13 cellular contexts compared by ENCODE assay signal in the genomic region with DNA sequence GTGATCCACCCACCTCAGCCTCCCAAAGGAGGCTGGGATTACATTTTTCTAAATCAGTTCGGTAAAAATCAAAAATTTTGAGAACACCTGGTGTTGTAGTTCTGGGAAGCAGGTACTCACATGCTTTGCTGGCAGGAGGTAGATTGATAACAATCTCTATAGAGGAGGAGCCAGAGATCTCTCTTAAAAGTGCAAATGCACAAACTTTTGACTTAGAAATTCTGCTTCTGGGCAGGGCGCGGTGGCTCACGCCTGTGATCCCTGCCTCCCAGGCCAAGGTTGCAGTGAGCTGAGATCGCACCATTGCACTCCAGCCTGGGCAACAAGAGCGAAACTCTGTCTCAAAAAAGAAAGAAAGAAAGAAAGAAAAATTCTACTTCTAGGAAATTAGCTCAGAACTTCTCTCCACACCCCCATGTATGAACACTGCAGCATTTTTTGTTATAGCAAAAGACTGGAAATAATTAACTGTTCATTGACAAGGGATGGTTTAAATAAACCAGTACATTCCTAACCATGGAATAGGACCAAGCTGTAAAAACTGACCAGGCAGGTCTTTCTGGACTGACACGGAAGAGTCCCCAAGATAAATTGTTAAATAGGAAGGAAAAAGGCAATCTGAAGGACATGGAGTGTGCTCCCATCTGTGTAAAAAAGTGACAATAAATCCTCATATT. TPM values are rescaled to one million over a fixed set of nuclear protein-coding genes. Genes with fewer than 3 reads are reported as not detected.
A peak's percentile ranks its signal among the peaks of the same experiment; 100 is the strongest.
DNase-seq lines count a peak whose midpoint lies in the region; ATAC-seq and TF ChIP-seq lines count a peak whose summit lies in the region.
"Had no signal": no experiment of that assay in that cellular context is flagged by ENCODE, and none has a peak within 500 bp of the region (broad histone marks: within the 10 kb centered on the region; RNA-seq: fewer than 3 reads in every experiment).

No MANE protein-coding gene starts in this region.

- no peak overlapping the region for H3K56ac ChIP-seq in IMR-90 (ENCODE audit: extremely low read depth, insufficient read depth, low read length)

- no peak overlapping the region; the same call in 1 of the 2 replicates for H2BK20ac ChIP-seq in IMR-90 (ENCODE audit: low read depth, low read length)

- H3K9me3 Mint-ChIP-seq in activated T-helper 17 cell treated with anti-CD3 and anti-CD28 coated beads, Interleukin-2, amount 50 U/mL, for 72 hours = no peaks in the 10 kb centered on the region
- no peaks in the 10 kb centered on the region for H3K9me3 Mint-ChIP-seq in immature natural killer cell

- WGBS in IMR-90 (ENCODE audit: extremely low coverage in 2 of 2, insufficient read length in 1 of 2), 2 experiments = 17% methylated on average over 1 of the region's 7 CpGs; no CpG with 5 or more reads in 1 of the 2 experiments
- 56% methylated on average over 7 of the region's 7 CpGs for WGBS in liver

- H3K23ac ChIP-seq in IMR-90 (ENCODE audit: low read depth, low read length) = no peak overlapping the region

- H3K4me1 Mint-ChIP-seq in activated T-helper 17 cell treated with anti-CD3 and anti-CD28 coated beads, Interleukin-2, amount 50 U/mL, for 72 hours = peaks cover 37% of the 10 kb centered on the region
- no peaks in the 10 kb centered on the region for H3K4me1 Mint-ChIP-seq in immature natural killer cell

- peak overlapping the region; percentile 61 for H3K4me3 Mint-ChIP-seq in activated T-helper 17 cell treated with anti-CD3 and anti-CD28 coated beads, Interleukin-2, amount 50 U/mL, for 72 hours
- H3K4me3 Mint-ChIP-seq in immature natural killer cell = no peak overlapping the region

- H3K4me1 ChIP-seq in IMR-90 (ENCODE audit: control insufficient read depth, insufficient read depth, low read length) (peaks cover 14% of the 10 kb centered on the region), liver (ENCODE audit: control insufficient read depth in 4 of 4, insufficient read depth in 4 of 4, low read length in 3 of 4) (peaks cover 6 to 26% (median 20%) of the 10 kb centered on the region in 4 donors)

- BruUV-seq in IMR-90 (replicated peaks; lab: Mats Ljungman, UMichigan) = no TSS peak

- H4K20me1 ChIP-seq in IMR-90 (ENCODE audit: insufficient read depth, low read length) = no peaks in the 10 kb centered on the region

- intact Hi-C loops in IMR-90 (cut with micrococcal nuclease) = no loop called here

- POLR2A ChIA-PET in IMR-90 (lab: Charles Lee; ENCODE audit: unreplicated experiment) = no interaction called here

- no peak overlapping the region for H3K18ac ChIP-seq in IMR-90 (ENCODE audit: low read depth, low read length)

- TF ChIP-seq CTCF in C4-2B (conservative IDR thresholded peaks at IDR 0.05) (no peak), IMR-90 (conservative IDR thresholded peaks at IDR 0.05; ENCODE audit: low read depth, low read length) (no peak), liver (IDR thresholded peaks at IDR 0.05; ENCODE audit: low read depth, low read length, missing input control) (no peak)

- peak overlapping the region; percentile 91 for H3K27ac ChIP-seq in C4-2B
- H3K27ac ChIP-seq in IMR-90 (ENCODE audit: insufficient read depth, low read length) = no peak overlapping the region
- no peak overlapping the region for H3K27ac ChIP-seq in liver (ENCODE audit: low read depth in 1 of 2, low read length in 2 of 2)

- H4K91ac ChIP-seq in IMR-90 (ENCODE audit: insufficient read depth, low read depth, low read length) = no peak overlapping the region

- no peaks in the 10 kb centered on the region for H3K36me3 Mint-ChIP-seq in activated T-helper 17 cell treated with anti-CD3 and anti-CD28 coated beads, Interleukin-2, amount 50 U/mL, for 72 hours (ENCODE audit: low read depth)
- peaks cover 0 to 3% (median 0%) of the 10 kb centered on the region in 3 donors for H3K36me3 Mint-ChIP-seq in immature natural killer cell

- no peak overlapping the region for H3K4me3 ChIP-seq in IMR-90 (ENCODE audit: insufficient read depth, low read depth, low read length)
- H3K4me3 ChIP-seq in liver (ENCODE audit: low read depth in 1 of 3, low read length in 3 of 3) = no peak overlapping the region
- H3K4me3 ChIP-seq: HAP-1 had no signal

- 0 out of 2 replicates have a peak overlapping the region, but pooled peaks have one; percentile 11 for H2BK120ac ChIP-seq in IMR-90 (ENCODE audit: low read depth, low read length)

- H3K27ac Mint-ChIP-seq in activated T-helper 17 cell treated with anti-CD3 and anti-CD28 coated beads, Interleukin-2, amount 50 U/mL, for 72 hours = peak overlapping the region; percentile 76
- H3K27ac Mint-ChIP-seq in immature natural killer cell = no peak overlapping the region

- no peak overlapping the region for H2BK15ac ChIP-seq in IMR-90 (ENCODE audit: low read depth, low read length)

- no peak overlapping the region for H2BK5ac ChIP-seq in IMR-90 (ENCODE audit: low read depth, low read length, poor library complexity, severe bottlenecking)

- no peak overlapping the region for H3K4ac ChIP-seq in IMR-90 (ENCODE audit: low read depth, low read length)

- H3K27me3 ChIP-seq in IMR-90 (ENCODE audit: control insufficient read depth, insufficient read depth, low read length) = no peaks in the 10 kb centered on the region
- no peaks in the 10 kb centered on the region for H3K27me3 ChIP-seq in liver (ENCODE audit: control insufficient read depth in 4 of 4, insufficient read depth in 4 of 4, low read length in 3 of 4)

- H3K27me3 Mint-ChIP-seq in activated T-helper 17 cell treated with anti-CD3 and anti-CD28 coated beads, Interleukin-2, amount 50 U/mL, for 72 hours = no peaks in the 10 kb centered on the region
- peaks cover 0 to 4% (median 2%) of the 10 kb centered on the region in 3 donors for H3K27me3 Mint-ChIP-seq in immature natural killer cell (ENCODE audit: low read depth in 3 of 3)

- CTCF ChIA-PET in IMR-90 (lab: Yijun Ruan, JAX) = interaction anchor here (0.8 kb wide), 1 partner anchor 12 kb away, joined by 3 read pairs; no protein-coding TSS in a partner anchor

- no peak overlapping the region for H2AK5ac ChIP-seq in IMR-90 (ENCODE audit: low read depth, low read length)

- H3K36me3 ChIP-seq in IMR-90 (ENCODE audit: control insufficient read depth, insufficient read depth, low read length) = no peaks in the 10 kb centered on the region
- H3K36me3 ChIP-seq in liver (ENCODE audit: control insufficient read depth in 4 of 4, insufficient read depth in 3 of 4, low read depth in 1 of 4, low read length in 3 of 4) = no peaks in the 10 kb centered on the region
- H3K36me3 ChIP-seq: HAP-1 had no signal

- H3K9ac ChIP-seq in IMR-90 (ENCODE audit: low read depth, low read length) (no peak overlapping the region), liver (ENCODE audit: low read depth in 1 of 2, low read length in 2 of 2) (no peak overlapping the region)

- H3K9me1 ChIP-seq in IMR-90 (ENCODE audit: insufficient read depth, low read length) = peaks cover 18% of the 10 kb centered on the region

- no peak overlapping the region for H4K5ac ChIP-seq in IMR-90 (ENCODE audit: low read depth, low read length)

- no peak overlapping the region for H4K8ac ChIP-seq in IMR-90 (ENCODE audit: low read depth in 2 of 2, low read length in 2 of 2)

- ATAC-seq in IMR-90 (ENCODE audit: low read depth) = no peak
- peak; percentile 31 for ATAC-seq in activated T-helper 17 cell treated with anti-CD3 and anti-CD28 coated beads, Interleukin-2, amount 50 U/mL, for 72 hours (replicated peaks)

- no peak overlapping the region for H2AK9ac ChIP-seq in IMR-90 (replicated peaks; ENCODE audit: low read depth, low read length, poor library complexity)

- in situ Hi-C loops in IMR-90 (cut with MboI; ENCODE audit: low sequenced_read_pairs) = no loop called here

- dilution Hi-C loops in IMR-90 (cut with HindIII; ENCODE audit: low sequenced_read_pairs, unreplicated experiment) = no loop called here

- no peaks in the 10 kb centered on the region for H3K9me3 ChIP-seq in IMR-90 (ENCODE audit: control insufficient read depth, insufficient read depth, low read length)
- H3K9me3 ChIP-seq in liver (ENCODE audit: control insufficient read depth in 4 of 4, low read length in 3 of 4) = no peaks in the 10 kb centered on the region
- H3K9me3 ChIP-seq: HAP-1 had no signal

- no peak overlapping the region for H3K14ac ChIP-seq in IMR-90 (replicated peaks; ENCODE audit: low read depth, low read length)

- TF ChIP-seq POLR2A in IMR-90 (IDR thresholded peaks at IDR 0.05; ENCODE audit: low read depth, low read length) = no peak

- no peak for TF ChIP-seq RAD21 in IMR-90 (IDR thresholded peaks at IDR 0.05; ENCODE audit: low read length)
- peak in 1 of 2 donors; percentile 21 for TF ChIP-seq RAD21 in liver (IDR thresholded peaks at IDR 0.05)

- no peak for DNase-seq in IMR-90
- no peak for DNase-seq in amygdala (lab: John Stamatoyannopoulos, UW)
- no peak for DNase-seq in HPDE6-E6E7 (ENCODE audit: extremely low spot score)
- DNase-seq in medulla oblongata (ENCODE audit: extremely low spot score) = no peak
- DNase-seq in immature natural killer cell = no peak
- DNase-seq: activated effector memory CD4-positive, alpha-beta T cell treated with Interleukin-2 at 50 U/mL for 16 hours; DMS79 treated with DMSO at 0.1 percent for 48 hours; NCI-H187; NCI-H69 had no signal

- H3K79me1 ChIP-seq in IMR-90 (ENCODE audit: low read depth in 1 of 2, low read length in 2 of 2) = no peaks in the 10 kb centered on the region; a peak in 1 of 4 replicates

- H2AFZ ChIP-seq in IMR-90 (replicated peaks; ENCODE audit: low read length, poor library complexity) = no peak overlapping the region

- no peak overlapping the region for H3K4me2 ChIP-seq in IMR-90 (ENCODE audit: low read depth, low read length)

RNA-seq across cellular contexts. Expression of a gene that starts 14.4 kb away (rescaled TPM):
- total RNA-seq in IMR-90 (2012; rRNA removed) = 15.0 and 18.5 TPM in 2 replicates
- 23.2 and 23.4 TPM in 2 replicates for polyA plus RNA-seq in IMR-90 (2012; rRNA removed)
- polyA plus RNA-seq in IMR-90 (2012; cell fraction: cytosol; rRNA removed) = 15.9 and 35.9 TPM in 2 replicates
- polyA plus RNA-seq in IMR-90 (2012; cell fraction: nucleus; rRNA removed; ENCODE audit: low replicate concordance) = 13.3 and 22.2 TPM in 2 replicates
- total RNA-seq in activated T-helper 17 cell treated with anti-CD3 and anti-CD28 coated beads, Interleukin-2, amount 50 U/mL, for 72 hours = 10 to 100 TPM; 13.4 to 20.0 TPM
- total RNA-seq in liver = 10 to 100 TPM in 1 of 2 donors, 1 to 10 TPM in 1; 4.8 to 36.3 TPM
- polyA plus RNA-seq in liver = 10 to 100 TPM; 41.2 to 63.1 TPM
- polyA plus RNA-seq in immature natural killer cell = 10 to 100 TPM; 17.0 to 27.6 (median 25.0) TPM

RNA-seq across cellular contexts. Expression of a gene that starts 19.3 kb away (rescaled TPM):
- 9.9 and 17.5 TPM in 2 replicates for total RNA-seq in IMR-90 (2012; rRNA removed)
- 75.1 and 101 TPM in 2 replicates for polyA plus RNA-seq in IMR-90 (2012; rRNA removed)
- polyA plus RNA-seq in IMR-90 (2012; cell fraction: cytosol; rRNA removed) = 67.5 and 73.6 TPM in 2 replicates
- polyA plus RNA-seq in IMR-90 (2012; cell fraction: nucleus; rRNA removed; ENCODE audit: low replicate concordance) = 35.0 and 62.6 TPM in 2 replicates
- total RNA-seq in activated T-helper 17 cell treated with anti-CD3 and anti-CD28 coated beads, Interleukin-2, amount 50 U/mL, for 72 hours = 1 to 10 TPM; 4.3 to 5.2 TPM
- total RNA-seq in liver = 10 to 100 TPM in 1 of 2 donors, 1 to 10 TPM in 1; 1.9 to 12.0 TPM
- polyA plus RNA-seq in liver = 1 to 10 TPM; 3.5 to 6.0 TPM
- polyA plus RNA-seq in immature natural killer cell = 1 to 10 TPM; 6.7 to 8.9 (median 7.1) TPM

RNA-seq across cellular contexts. Expression of a gene that starts 40.8 kb away (rescaled TPM):
- total RNA-seq in IMR-90 (2012; rRNA removed) (1.1 TPM in 2 replicates), liver (1 to 10 TPM in 1 of 2 donors, under 1 TPM in 1; 0.67 to 4.2 TPM)
- polyA plus RNA-seq in IMR-90 (2012; rRNA removed) (6.2 and 6.4 TPM in 2 replicates), liver (1 to 10 TPM; 1.3 to 2.0 TPM), immature natural killer cell (under 1 TPM; 0.08 to 0.27 (median 0.21) TPM)
- 9.7 and 10.0 TPM in 2 replicates for polyA plus RNA-seq in IMR-90 (2012; cell fraction: cytosol; rRNA removed)
- polyA plus RNA-seq in IMR-90 (2012; cell fraction: nucleus; rRNA removed; ENCODE audit: low replicate concordance) = 15.8 and 22.6 TPM in 2 replicates
- 1 to 10 TPM; 4.0 to 6.5 TPM for total RNA-seq in activated T-helper 17 cell treated with anti-CD3 and anti-CD28 coated beads, Interleukin-2, amount 50 U/mL, for 72 hours

RNA-seq across cellular contexts. Expression of a gene that starts 41.9 kb away (rescaled TPM):
- 29.2 and 29.9 TPM in 2 replicates for total RNA-seq in IMR-90 (2012; rRNA removed)
- 84.2 and 89.4 TPM in 2 replicates for polyA plus RNA-seq in IMR-90 (2012; rRNA removed)
- polyA plus RNA-seq in IMR-90 (2012; cell fraction: cytosol; rRNA removed) = 51.3 and 95.8 TPM in 2 replicates
- 154 and 323 TPM in 2 replicates for polyA plus RNA-seq in IMR-90 (2012; cell fraction: nucleus; rRNA removed; ENCODE audit: low replicate concordance)
- 10 to 100 TPM; 81.9 to 84.0 TPM for total RNA-seq in activated T-helper 17 cell treated with anti-CD3 and anti-CD28 coated beads, Interleukin-2, amount 50 U/mL, for 72 hours
- total RNA-seq in liver = 10 to 100 TPM; 18.0 to 48.3 TPM
- polyA plus RNA-seq in liver = 10 to 100 TPM; 61.3 to 62.6 TPM
- polyA plus RNA-seq in immature natural killer cell = 100 to 1,000 TPM; 110 to 131 (median 126) TPM
